ENCODE assay signal across 2 cellular contexts in genomic region chr9:133113163-133113927, GRCh38.
TF ChIP-seq lines count a peak whose summit lies in the region.

No MANE protein-coding gene starts in this region.

TF ChIP-seq in liver, 16 proteins besides CTCF, POLR2A, EP300 and RAD21:
- TF ChIP-seq REST (IDR thresholded peaks at IDR 0.05) (peak; percentile 59), RXRA (IDR thresholded peaks at IDR 0.05) (peak; percentile 100), TAF1 (conservative IDR thresholded peaks at IDR 0.05) (no peak), NR2F2 (IDR thresholded peaks at IDR 0.05) (peak; percentile 27), SP1 (IDR thresholded peaks at IDR 0.05) (peak; percentile 66), HNF4A (conservative IDR thresholded peaks at IDR 0.05) (peak; percentile 56 to 69), YY1 (IDR thresholded peaks at IDR 0.05) (no peak)

TF ChIP-seq in HepG2, 621 proteins besides CTCF, POLR2A, EP300 and RAD21:
- TF ChIP-seq ATF1 (CRISPR knock-in tag; IDR thresholded peaks at IDR 0.05) (no peak), MYNN (CRISPR knock-in tag; IDR thresholded peaks at IDR 0.05; ENCODE audit: low read depth) (no peak), MAFK (conservative IDR thresholded peaks at IDR 0.05 in 1 of 2, IDR thresholded peaks at IDR 0.05 in 1 of 2; ENCODE audit: low read length in 2 of 2) (peak in 1 of 2 experiments; percentile 23; a peak in 1 of 4 replicates)
